ENCODE assay signal across 8 cellular contexts in genomic region chr5:119367502-119368237, GRCh38. TPM values are rescaled to one million over a fixed set of nuclear protein-coding genes. Genes with fewer than 3 reads are reported as not detected.
A peak's percentile ranks its signal among the peaks of the same experiment; 100 is the strongest.
DNase-seq lines count a peak whose midpoint lies in the region; ATAC-seq and TF ChIP-seq lines count a peak whose summit lies in the region.

No MANE protein-coding gene starts in this region.

- peaks cover 64% of the 10 kb centered on the region for H3K36me3 Mint-ChIP-seq in activated T-cell treated with anti-CD3 and anti-CD28 coated beads, Interleukin-2, amount 50 U/mL, for 4 hours (ENCODE audit: insufficient read depth)
- peaks cover 61% of the 10 kb centered on the region for H3K36me3 Mint-ChIP-seq in activated CD4-positive, alpha-beta memory T cell treated with anti-CD3 and anti-CD28 coated beads for 36 hours
- H3K36me3 Mint-ChIP-seq in osteocyte (ENCODE audit: unreplicated experiment): peaks cover 4% of the 10 kb centered on the region

- peaks cover 90% of the 10 kb centered on the region for H3K4me1 Mint-ChIP-seq in activated T-cell treated with anti-CD3 and anti-CD28 coated beads, Interleukin-2, amount 50 U/mL, for 4 hours (ENCODE audit: low read depth)
- peaks cover 83% of the 10 kb centered on the region for H3K4me1 Mint-ChIP-seq in activated CD4-positive, alpha-beta memory T cell treated with anti-CD3 and anti-CD28 coated beads for 36 hours (ENCODE audit: low read depth)
- peaks cover 62% of the 10 kb centered on the region for H3K4me1 Mint-ChIP-seq in osteocyte (ENCODE audit: unreplicated experiment)

- peak; percentile 62 to 65 for ATAC-seq in activated T-cell treated with anti-CD3 and anti-CD28 coated beads, Interleukin-2, amount 50 U/mL, for 4 hours
- peak; percentile 73 for ATAC-seq in HG03095 (IDR thresholded peaks at IDR 0.05; ENCODE audit: unreplicated experiment)

- CTCF ChIA-PET in activated CD4-positive, alpha-beta memory T cell treated with anti-CD3 and anti-CD28 coated beads for 36 hours (lab: Charles Lee): interaction anchor here (0.6 to 4.1 kb wide), 7 partner anchors 8 to 379 kb away, joined by 3 to 19 read pairs (median 5); partner anchors contain the start of gene TNFAIP8

- no peaks in the 10 kb centered on the region for H3K27me3 Mint-ChIP-seq in activated T-cell treated with anti-CD3 and anti-CD28 coated beads, Interleukin-2, amount 50 U/mL, for 4 hours (ENCODE audit: low read depth)
- H3K27me3 Mint-ChIP-seq in activated CD4-positive, alpha-beta memory T cell treated with anti-CD3 and anti-CD28 coated beads for 36 hours: no peaks in the 10 kb centered on the region
- no peaks in the 10 kb centered on the region for H3K27me3 Mint-ChIP-seq in osteocyte (ENCODE audit: unreplicated experiment)

- peak overlapping the region; percentile 79 for H3K4me3 Mint-ChIP-seq in activated T-cell treated with anti-CD3 and anti-CD28 coated beads, Interleukin-2, amount 50 U/mL, for 4 hours
- peak overlapping the region; percentile 55 for H3K4me3 Mint-ChIP-seq in activated CD4-positive, alpha-beta memory T cell treated with anti-CD3 and anti-CD28 coated beads for 36 hours
- no peak overlapping the region for H3K4me3 Mint-ChIP-seq in osteocyte (ENCODE audit: unreplicated experiment)

- POLR2A ChIA-PET in activated CD4-positive, alpha-beta memory T cell treated with anti-CD3 and anti-CD28 coated beads for 36 hours (lab: Charles Lee): interaction anchor here (1.0 to 22.4 kb wide), 14 partner anchors 8 to 93 kb away, joined by 3 to 504 read pairs (median 4); partner anchors contain the start of gene TNFAIP8

- intact Hi-C loops in activated CD4-positive, alpha-beta memory T cell treated with anti-CD3 and anti-CD28 coated beads for 36 hours (cut with micrococcal nuclease): loop anchor here (1.0 kb wide), 7 partner anchors 13 to 93 kb away; no protein-coding TSS in a partner anchor
- intact Hi-C loops in cardiac septum (cut with DNase I): no loop called here

- no peak for DNase-seq in activated T-cell treated with anti-CD3 and anti-CD28 coated beads, Interleukin-2, amount 50 U/mL, for 4 hours
- DNase-seq in activated T-cell treated with anti-CD3 and anti-CD28 coated beads, Interleukin-2, amount 50 U/mL, for 48 hours: no peak
- no peak for DNase-seq in activated CD4-positive, alpha-beta memory T cell treated with anti-CD3 and anti-CD28 coated beads for 36 hours
- DNase-seq in osteocyte (ENCODE audit: extremely low spot score, unreplicated experiment): no peak
- no peak for DNase-seq in ureter (ENCODE audit: low spot score)
- DNase-seq in cortex of kidney (lab: John Stamatoyannopoulos, UW): no peak
- DNase-seq in cardiac septum (ENCODE audit: low spot score): no peak

- peak overlapping the region; percentile 90 for H3K27ac Mint-ChIP-seq in activated CD4-positive, alpha-beta memory T cell treated with anti-CD3 and anti-CD28 coated beads for 36 hours
- H3K27ac Mint-ChIP-seq in osteocyte (ENCODE audit: unreplicated experiment): peak overlapping the region; percentile 62

- no peak for TF ChIP-seq CTCF in osteocyte (IDR thresholded peaks at IDR 0.05)

- peaks cover 4% of the 10 kb centered on the region for H3K9me3 Mint-ChIP-seq in activated T-cell treated with anti-CD3 and anti-CD28 coated beads, Interleukin-2, amount 50 U/mL, for 4 hours
- H3K9me3 Mint-ChIP-seq in activated CD4-positive, alpha-beta memory T cell treated with anti-CD3 and anti-CD28 coated beads for 36 hours: no peaks in the 10 kb centered on the region
- no peaks in the 10 kb centered on the region for H3K9me3 Mint-ChIP-seq in osteocyte (ENCODE audit: unreplicated experiment)

RNA-seq across cellular contexts. Expression of gene TNFAIP8, which starts 11.9 kb away (rescaled TPM):
- 100 to 1,000 TPM; 275 to 314 (median 282) TPM for total RNA-seq in activated T-cell treated with anti-CD3 and anti-CD28 coated beads, Interleukin-2, amount 50 U/mL, for 4 hours
- 100 to 1,000 TPM; 153 to 159 TPM for total RNA-seq in activated CD4-positive, alpha-beta memory T cell treated with anti-CD3 and anti-CD28 coated beads for 36 hours
- total RNA-seq in osteocyte (13.3 and 14.0 TPM in 2 replicates), ureter (25.3 TPM), cardiac septum (2.6 TPM)
